ENCODE assay signal across 8 cellular contexts in genomic region chr10:59885430-59886134, GRCh38. TPM values are rescaled to one million over a fixed set of nuclear protein-coding genes. Genes with fewer than 3 reads are reported as not detected.
A peak's percentile ranks its signal among the peaks of the same experiment; 100 is the strongest.
DNase-seq lines count a peak whose midpoint lies in the region; ATAC-seq and TF ChIP-seq lines count a peak whose summit lies in the region.

No MANE protein-coding gene starts in this region.

- H3K9me3 Mint-ChIP-seq in activated T-helper 2 cell treated with anti-CD3 and anti-CD28 coated beads, Interferon-gamma antibody, Interleukin-2, Interleukin-4, amounts not matched to agents 10 μg/mL and 5 μg/mL and 100 μg/mL, durations not matched to agents 14 hours and 24 hours and 36 hours, result no peaks in the 10 kb centered on the region
- no peaks in the 10 kb centered on the region for H3K9me3 Mint-ChIP-seq in Calu3 (ENCODE audit: low read depth, unreplicated experiment)

- BruUV-seq in Calu3 (replicated peaks; lab: Mats Ljungman, UMichigan), result no TSS peak

- peak overlapping the region; percentile 83 for H3K27ac Mint-ChIP-seq in activated T-helper 2 cell treated with anti-CD3 and anti-CD28 coated beads, Interferon-gamma antibody, Interleukin-2, Interleukin-4, amounts not matched to agents 10 μg/mL and 5 μg/mL and 100 μg/mL, durations not matched to agents 14 hours and 24 hours and 36 hours
- no peak overlapping the region for H3K27ac Mint-ChIP-seq in Calu3 (ENCODE audit: unreplicated experiment)

- intact Hi-C loops in activated T-helper 2 cell treated with anti-CD3 and anti-CD28 coated beads, Interferon-gamma antibody, Interleukin-2, Interleukin-4, amounts not matched to agents 10 μg/mL and 5 μg/mL and 100 μg/mL, durations not matched to agents 14 hours and 24 hours and 36 hours (cut with micrococcal nuclease), result loop anchor here (10.0 kb wide), 1 partner anchor 889 kb away; the partner anchor contains the start of gene CDK1
- intact Hi-C loops in Calu3 (cut with micrococcal nuclease; ENCODE audit: unreplicated experiment), result no loop called here

- H3K36me3 Mint-ChIP-seq in activated T-helper 2 cell treated with anti-CD3 and anti-CD28 coated beads, Interferon-gamma antibody, Interleukin-2, Interleukin-4, amounts not matched to agents 10 μg/mL and 5 μg/mL and 100 μg/mL, durations not matched to agents 14 hours and 24 hours and 36 hours (ENCODE audit: low read depth), result peaks cover 59% of the 10 kb centered on the region
- no peaks in the 10 kb centered on the region for H3K36me3 Mint-ChIP-seq in Calu3 (ENCODE audit: insufficient read depth, unreplicated experiment)

- H3K4me3 Mint-ChIP-seq in activated T-helper 2 cell treated with anti-CD3 and anti-CD28 coated beads, Interferon-gamma antibody, Interleukin-2, Interleukin-4, amounts not matched to agents 10 μg/mL and 5 μg/mL and 100 μg/mL, durations not matched to agents 14 hours and 24 hours and 36 hours (ENCODE audit: low read depth), result peak overlapping the region; percentile 40
- no peak overlapping the region for H3K4me3 Mint-ChIP-seq in Calu3 (ENCODE audit: low read depth, unreplicated experiment)

- H3K4me3 ChIP-seq in GM06990 (replicated peaks; ENCODE audit: low read depth, low read length), result peak overlapping the region; percentile 34

- H3K36me3 ChIP-seq in GM06990 (ENCODE audit: control insufficient read depth, insufficient read depth, low read length), result peaks cover 3% of the 10 kb centered on the region

- ATAC-seq in GM21367 (IDR thresholded peaks at IDR 0.05; ENCODE audit: unreplicated experiment) (peak; percentile 76), HG03457 (IDR thresholded peaks at IDR 0.05; ENCODE audit: unreplicated experiment) (peak; percentile 67)

- TF ChIP-seq CTCF in GM06990 (IDR thresholded peaks at IDR 0.05; ENCODE audit: insufficient read depth, low read length, poor library complexity, severe bottlenecking) (no peak), Calu3 (IDR thresholded peaks at IDR 0.05; ENCODE audit: unreplicated experiment) (no peak)

- no peaks in the 10 kb centered on the region for H3K27me3 Mint-ChIP-seq in activated T-helper 2 cell treated with anti-CD3 and anti-CD28 coated beads, Interferon-gamma antibody, Interleukin-2, Interleukin-4, amounts not matched to agents 10 μg/mL and 5 μg/mL and 100 μg/mL, durations not matched to agents 14 hours and 24 hours and 36 hours (ENCODE audit: low read depth)
- H3K27me3 Mint-ChIP-seq in Calu3 (ENCODE audit: unreplicated experiment), result no peaks in the 10 kb centered on the region

- DNase-seq in GM06990 (ENCODE audit: extremely low read depth, insufficient read length), result peak; percentile 77
- no peak for DNase-seq in activated T-helper 2 cell treated with anti-CD3 and anti-CD28 coated beads, Interferon-gamma antibody, Interleukin-2, Interleukin-4, amounts not matched to agents 10 μg/mL and 5 μg/mL and 100 μg/mL, durations not matched to agents 14 hours and 24 hours and 36 hours (ENCODE audit: low spot score)
- DNase-seq in Calu3, result no peak
- no peak for DNase-seq in kidney glomerular epithelial cell (lab: John Stamatoyannopoulos, UW)
- DNase-seq in central memory CD4-positive, alpha-beta T cell, result no peak
- no peak for DNase-seq in iPS-NIHi7 (ENCODE audit: extremely low spot score)

- peaks cover 75% of the 10 kb centered on the region for H3K4me1 Mint-ChIP-seq in activated T-helper 2 cell treated with anti-CD3 and anti-CD28 coated beads, Interferon-gamma antibody, Interleukin-2, Interleukin-4, amounts not matched to agents 10 μg/mL and 5 μg/mL and 100 μg/mL, durations not matched to agents 14 hours and 24 hours and 36 hours (ENCODE audit: low read depth)
- H3K4me1 Mint-ChIP-seq in Calu3 (ENCODE audit: low read depth, unreplicated experiment), result peaks cover 43% of the 10 kb centered on the region

- CTCF ChIA-PET in Calu3 (lab: Charles Lee), result interaction anchor here (0.5 kb wide), 1 partner anchor 123 kb away, joined by 3 read pairs; no protein-coding TSS in a partner anchor

- H3K27me3 ChIP-seq in GM06990 (replicated peaks; ENCODE audit: control insufficient read depth, insufficient read depth, low read length), result no peaks in the 10 kb centered on the region

RNA-seq across cellular contexts. Expression of gene CCDC6, which starts 20.8 kb away (rescaled TPM):
- total RNA-seq in activated T-helper 2 cell treated with anti-CD3 and anti-CD28 coated beads, Interferon-gamma antibody, Interleukin-2, Interleukin-4, amounts not matched to agents 10 μg/mL and 5 μg/mL and 100 μg/mL, durations not matched to agents 14 hours and 24 hours and 36 hours, result 61.5 and 63.1 TPM in 2 replicates
- 111 and 115 TPM in 2 replicates for total RNA-seq in Calu3 (2022)
